Comparison of ENCODE assay signal across 16 cellular contexts in genomic region chr4:140020457-140021361, GRCh38.
DNase-seq lines count a peak whose midpoint lies in the region; ATAC-seq, FAIRE-seq and TF ChIP-seq lines count a peak whose summit lies in the region.
"Had no signal": no experiment of that assay in that cellular context is flagged by ENCODE, and none has a peak within 500 bp of the region (broad histone marks: within the 10 kb centered on the region; RNA-seq: fewer than 3 reads in every experiment).

No MANE protein-coding gene starts in this region.

- DNase-seq in GM23248 (no peak), adipocyte (ENCODE audit: low read depth) (peak; percentile 31), sigmoid colon (no peak), adrenal gland (no peak), NOMO-1 treated with dmso at 0.1 percent for 144 hours (lab: John Stamatoyannopoulos, UW; ENCODE audit: unreplicated experiment) (no peak)
- DNase-seq in activated CD4-positive, alpha-beta T cell treated with anti-CD3 and anti-CD28 coated beads for 36 hours: no peak
- no peak for DNase-seq in activated T-helper 1 cell treated with anti-CD3 and anti-CD28 coated beads, Interleukin-12 subunit alpha, Interleukin-12 subunit beta, Interleukin-2, Interleukin-4 antibody, amounts not matched to agents 30 ng/mL and 10 ng/mL and 1 ng/mL, durations not matched to agents 14 hours and 24 hours and 36 hours (ENCODE audit: low spot score)
- DNase-seq: activated CD4-positive, alpha-beta T cell treated with anti-CD3 and anti-CD28 coated beads, Interleukin-2, amount 50 U/mL, for 1 hour; activated naive CD8-positive, alpha-beta T cell treated with anti-CD3 and anti-CD28 coated beads for 36 hours; head of caudate nucleus; MG63; NCI-H2081 treated with DMSO at 0.1 percent for 48 hours; stimulated activated CD4-positive, alpha-beta T cell treated with anti-CD3 and anti-CD28 coated beads, Interleukin-2, amount 100 ng/mL, for 24 hours; T-helper 17 cell had no signal

- no peak for ATAC-seq in activated CD4-positive, alpha-beta T cell treated with anti-CD3 and anti-CD28 coated beads for 36 hours
- ATAC-seq: T-helper 17 cell had no signal

- no peaks in the 10 kb centered on the region for H3K27me3 ChIP-seq in GM23248 (replicated peaks; ENCODE audit: insufficient read depth)
- no peaks in the 10 kb centered on the region for H3K27me3 ChIP-seq in adipocyte (replicated peaks; ENCODE audit: control insufficient read depth, insufficient read depth, low read length)
- no peaks in the 10 kb centered on the region for H3K27me3 ChIP-seq in sigmoid colon
- no peaks in the 10 kb centered on the region for H3K27me3 ChIP-seq in adrenal gland
- H3K27me3 ChIP-seq: MG63 had no signal

- no peaks in the 10 kb centered on the region for H3F3A ChIP-seq in GM23248 (ENCODE audit: insufficient read depth)

- CTCF ChIA-PET in activated CD4-positive, alpha-beta T cell treated with anti-CD3 and anti-CD28 coated beads for 36 hours (lab: Charles Lee): interaction anchor here (0.6 to 2.3 kb wide), 2 partner anchors 14 to 323 kb away, joined by 3 to 7 read pairs; no protein-coding TSS in a partner anchor

- intact Hi-C loops in sigmoid colon (cut with DNase I) (no loop called here), adrenal gland (cut with DNase I) (no loop called here)
- intact Hi-C loops in activated CD4-positive, alpha-beta T cell treated with anti-CD3 and anti-CD28 coated beads for 36 hours (cut with DNase I, micrococcal nuclease): no loop called here
- intact Hi-C loops in activated T-helper 1 cell treated with anti-CD3 and anti-CD28 coated beads, Interleukin-12 subunit alpha, Interleukin-12 subunit beta, Interleukin-2, Interleukin-4 antibody, amounts not matched to agents 30 ng/mL and 10 ng/mL and 1 ng/mL, durations not matched to agents 14 hours and 24 hours and 36 hours (cut with micrococcal nuclease): no loop called here

- 57 to 63% methylated on average over 4 of the region's 4 CpGs for WGBS in GM23248 (ENCODE audit: low coverage in 1 of 2, low lambda C conversion rate in 2 of 2, missing lambda C conversion rate in 2 of 2), 2 experiments
- 22 to 52% methylated on average over 4 of the region's 4 CpGs for WGBS in sigmoid colon, 2 donors
- WGBS in adrenal gland, 4 donors: 46 to 58% (median 50%) methylated on average over 4 of the region's 4 CpGs

- no peak for TF ChIP-seq CTCF in sigmoid colon (IDR thresholded peaks at IDR 0.05)
- no peak for TF ChIP-seq CTCF in adrenal gland (IDR thresholded peaks at IDR 0.05)

- H3K9me3 ChIP-seq in GM23248 (ENCODE audit: low read depth): no peaks in the 10 kb centered on the region
- no peaks in the 10 kb centered on the region for H3K9me3 ChIP-seq in adipocyte (ENCODE audit: control insufficient read depth, low read length)
- no peaks in the 10 kb centered on the region for H3K9me3 ChIP-seq in sigmoid colon
- no peaks in the 10 kb centered on the region for H3K9me3 ChIP-seq in adrenal gland (replicated peaks in 1 of 3)
- H3K9me3 ChIP-seq: MG63 had no signal

- H3K9me2 ChIP-seq in GM23248 (ENCODE audit: insufficient read depth): no peaks in the 10 kb centered on the region

- H3K36me3 Mint-ChIP-seq in activated CD4-positive, alpha-beta T cell treated with anti-CD3 and anti-CD28 coated beads for 36 hours (ENCODE audit: low read depth): no peaks in the 10 kb centered on the region
- no peaks in the 10 kb centered on the region for H3K36me3 Mint-ChIP-seq in activated T-helper 1 cell treated with anti-CD3 and anti-CD28 coated beads, Interleukin-12 subunit alpha, Interleukin-12 subunit beta, Interleukin-2, Interleukin-4 antibody, amounts not matched to agents 30 ng/mL and 10 ng/mL and 1 ng/mL, durations not matched to agents 14 hours and 24 hours and 36 hours (ENCODE audit: low read depth)
- H3K36me3 Mint-ChIP-seq: activated naive CD8-positive, alpha-beta T cell treated with anti-CD3 and anti-CD28 coated beads for 36 hours had no signal

- no peak overlapping the region for H3K4me2 ChIP-seq in GM23248 (ENCODE audit: unreplicated experiment)

- no peaks in the 10 kb centered on the region for H3K27me3 Mint-ChIP-seq in activated CD4-positive, alpha-beta T cell treated with anti-CD3 and anti-CD28 coated beads for 36 hours
- peaks cover 26% of the 10 kb centered on the region for H3K27me3 Mint-ChIP-seq in activated T-helper 1 cell treated with anti-CD3 and anti-CD28 coated beads, Interleukin-12 subunit alpha, Interleukin-12 subunit beta, Interleukin-2, Interleukin-4 antibody, amounts not matched to agents 30 ng/mL and 10 ng/mL and 1 ng/mL, durations not matched to agents 14 hours and 24 hours and 36 hours (ENCODE audit: insufficient read depth)
- H3K27me3 Mint-ChIP-seq: activated naive CD8-positive, alpha-beta T cell treated with anti-CD3 and anti-CD28 coated beads for 36 hours had no signal

- FAIRE-seq in islet of Langerhans (lab: Jason Lieb, UNC): peak; percentile 78
- FAIRE-seq: endothelial cell of umbilical vein had no signal

- no peak overlapping the region for H3K27ac Mint-ChIP-seq in activated CD4-positive, alpha-beta T cell treated with anti-CD3 and anti-CD28 coated beads for 36 hours
- no peak overlapping the region for H3K27ac Mint-ChIP-seq in activated T-helper 1 cell treated with anti-CD3 and anti-CD28 coated beads, Interleukin-12 subunit alpha, Interleukin-12 subunit beta, Interleukin-2, Interleukin-4 antibody, amounts not matched to agents 30 ng/mL and 10 ng/mL and 1 ng/mL, durations not matched to agents 14 hours and 24 hours and 36 hours
- H3K27ac Mint-ChIP-seq: activated naive CD8-positive, alpha-beta T cell treated with anti-CD3 and anti-CD28 coated beads for 36 hours; T-helper 17 cell had no signal

- TF ChIP-seq POLR2A in sigmoid colon (IDR thresholded peaks at IDR 0.05) (no peak), adrenal gland (IDR thresholded peaks at IDR 0.05) (no peak)

- 0 out of 2 replicates have a peak overlapping the region, but pooled peaks have one; percentile 12 for H2AFZ ChIP-seq in GM23248

- H3K27ac ChIP-seq in GM23248 (no peak overlapping the region), sigmoid colon (peak overlapping the region; percentile 23 to 69 (median 48)), adrenal gland (no peak overlapping the region)

- H3K9me3 Mint-ChIP-seq in activated CD4-positive, alpha-beta T cell treated with anti-CD3 and anti-CD28 coated beads for 36 hours (ENCODE audit: low read depth): no peaks in the 10 kb centered on the region
- H3K9me3 Mint-ChIP-seq in activated T-helper 1 cell treated with anti-CD3 and anti-CD28 coated beads, Interleukin-12 subunit alpha, Interleukin-12 subunit beta, Interleukin-2, Interleukin-4 antibody, amounts not matched to agents 30 ng/mL and 10 ng/mL and 1 ng/mL, durations not matched to agents 14 hours and 24 hours and 36 hours: no peaks in the 10 kb centered on the region
- H3K9me3 Mint-ChIP-seq: activated naive CD8-positive, alpha-beta T cell treated with anti-CD3 and anti-CD28 coated beads for 36 hours had no signal

- no peaks in the 10 kb centered on the region for H4K20me1 ChIP-seq in GM23248 (ENCODE audit: insufficient read depth)

- no peaks in the 10 kb centered on the region for H3K4me1 Mint-ChIP-seq in activated CD4-positive, alpha-beta T cell treated with anti-CD3 and anti-CD28 coated beads for 36 hours
- H3K4me1 Mint-ChIP-seq in activated T-helper 1 cell treated with anti-CD3 and anti-CD28 coated beads, Interleukin-12 subunit alpha, Interleukin-12 subunit beta, Interleukin-2, Interleukin-4 antibody, amounts not matched to agents 30 ng/mL and 10 ng/mL and 1 ng/mL, durations not matched to agents 14 hours and 24 hours and 36 hours (ENCODE audit: low read depth): no peaks in the 10 kb centered on the region

- H3K9ac ChIP-seq in GM23248 (no peak overlapping the region), adipocyte (ENCODE audit: low read length) (no peak overlapping the region)

- no peak for TF ChIP-seq EP300 in sigmoid colon (IDR thresholded peaks at IDR 0.05)

- H3K4me3 Mint-ChIP-seq in activated CD4-positive, alpha-beta T cell treated with anti-CD3 and anti-CD28 coated beads for 36 hours: no peak overlapping the region
- H3K4me3 Mint-ChIP-seq in activated T-helper 1 cell treated with anti-CD3 and anti-CD28 coated beads, Interleukin-12 subunit alpha, Interleukin-12 subunit beta, Interleukin-2, Interleukin-4 antibody, amounts not matched to agents 30 ng/mL and 10 ng/mL and 1 ng/mL, durations not matched to agents 14 hours and 24 hours and 36 hours: no peak overlapping the region
- H3K4me3 Mint-ChIP-seq: activated naive CD8-positive, alpha-beta T cell treated with anti-CD3 and anti-CD28 coated beads for 36 hours; T-helper 17 cell had no signal

- no peak overlapping the region for H3K4me3 ChIP-seq in GM23248
- no peak overlapping the region for H3K4me3 ChIP-seq in adipocyte (ENCODE audit: low read length)
- no peak overlapping the region for H3K4me3 ChIP-seq in sigmoid colon
- H3K4me3 ChIP-seq in adrenal gland: no peak overlapping the region
- H3K4me3 ChIP-seq: MG63 had no signal

- H3K4me1 ChIP-seq in GM23248 (ENCODE audit: insufficient read depth): 0 out of 2 replicates have a peak, but pooled peaks cover 6% of the 10 kb centered on the region
- H3K4me1 ChIP-seq in adipocyte (ENCODE audit: control insufficient read depth, insufficient read depth, low read length): peaks cover 10% of the 10 kb centered on the region
- peaks cover 0 to 32% (median 26%) of the 10 kb centered on the region in 4 donors for H3K4me1 ChIP-seq in sigmoid colon
- peaks cover 0 to 29% of the 10 kb centered on the region in 2 donors for H3K4me1 ChIP-seq in adrenal gland (replicated peaks in 1 of 2)

- in situ Hi-C loops in GM23248 (cut with MboI): no loop called here

- no peaks in the 10 kb centered on the region for H3K36me3 ChIP-seq in GM23248 (ENCODE audit: low read depth)
- H3K36me3 ChIP-seq in adipocyte (ENCODE audit: control insufficient read depth, insufficient read depth, low read length, severe bottlenecking): no peaks in the 10 kb centered on the region
- no peaks in the 10 kb centered on the region for H3K36me3 ChIP-seq in sigmoid colon
- H3K36me3 ChIP-seq in adrenal gland (replicated peaks in 1 of 2): no peaks in the 10 kb centered on the region
- H3K36me3 ChIP-seq: MG63 had no signal

- no peaks in the 10 kb centered on the region for H3K79me2 ChIP-seq in GM23248 (ENCODE audit: insufficient read depth)

- POLR2A ChIA-PET in activated CD4-positive, alpha-beta T cell treated with anti-CD3 and anti-CD28 coated beads for 36 hours (lab: Charles Lee): interaction anchor here (0.6 kb wide), 1 partner anchor 42 kb away, joined by 3 read pairs; no protein-coding TSS in a partner anchor

Comparison
In these comparisons a context has a peak if more than half of its experiments do, and no peak if none do; other contexts are left out.
1. H3K27ac ChIP-seq: peak in sigmoid colon (4 of 4); none in GM23248 (single experiment) and adrenal gland (0 of 5).